Comparison of ENCODE assay signal across 18 cellular contexts in the genomic region with DNA sequence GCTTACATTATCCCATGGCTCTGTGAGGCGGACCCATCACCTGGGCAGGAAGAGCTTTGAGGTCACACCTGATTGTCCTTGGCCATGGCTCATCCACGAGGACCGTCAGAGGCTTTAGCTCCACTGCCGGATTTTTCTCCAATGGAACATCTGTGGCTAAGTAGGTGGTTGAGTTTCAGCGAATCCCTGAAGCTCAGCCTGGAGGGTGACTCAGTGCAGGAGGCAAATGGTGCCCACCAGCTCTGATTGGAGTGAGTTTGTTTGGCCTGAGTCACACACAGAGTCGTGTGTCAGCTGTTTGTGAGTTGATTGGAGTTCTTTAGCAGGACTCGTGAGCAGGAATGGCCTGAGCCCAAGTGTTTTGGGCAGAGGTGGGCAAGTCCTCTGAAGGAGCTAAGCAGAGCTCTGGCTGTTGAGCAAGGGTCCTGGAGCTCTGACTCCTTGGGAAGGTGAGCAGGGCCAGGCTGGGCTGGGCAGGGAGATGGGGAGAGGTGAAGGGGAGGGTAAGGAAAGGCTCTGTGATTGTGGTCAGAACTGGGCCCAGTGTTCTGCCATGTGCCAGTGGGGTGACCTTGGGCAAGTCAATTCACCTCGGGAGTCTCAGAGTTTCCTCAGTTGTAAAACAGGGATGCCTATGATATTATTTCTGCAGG. TPM values are rescaled to one million over a fixed set of nuclear protein-coding genes. Genes with fewer than 3 reads are reported as not detected.
DNase-seq lines count a peak whose midpoint lies in the region; ATAC-seq and TF ChIP-seq lines count a peak whose summit lies in the region.
"Had no signal": no experiment of that assay in that cellular context is flagged by ENCODE, and none has a peak within 500 bp of the region (broad histone marks: within the 10 kb centered on the region; RNA-seq: fewer than 3 reads in every experiment).

No MANE protein-coding gene starts in this region.

- no peak overlapping the region for H3K14ac ChIP-seq in mesenchymal stem cell (ENCODE audit: low read length in 2 of 2)

- peak overlapping the region; percentile 23 to 76 (median 68) for H3K4me3 Mint-ChIP-seq in brain
- H3K4me3 Mint-ChIP-seq in activated T-helper 2 cell treated with anti-CD3 and anti-CD28 coated beads, Interferon-gamma antibody, Interleukin-2, Interleukin-4, amounts not matched to agents 10 μg/mL and 5 μg/mL and 100 μg/mL, durations not matched to agents 14 hours and 24 hours and 36 hours (ENCODE audit: low read depth), result no peak overlapping the region
- H3K4me3 Mint-ChIP-seq: activated CD4-positive, alpha-beta T cell treated with anti-CD3 and anti-CD28 coated beads, Interleukin-2, amount 10 ng/mL, durations not matched to agents 24 days and 14 days; activated T-cell treated with anti-CD3 and anti-CD28 coated beads, Interleukin-2, amount 50 U/mL, for 72 hours; T-helper 17 cell had no signal

- no peaks in the 10 kb centered on the region for H3K36me3 Mint-ChIP-seq in brain
- H3K36me3 Mint-ChIP-seq in activated T-helper 2 cell treated with anti-CD3 and anti-CD28 coated beads, Interferon-gamma antibody, Interleukin-2, Interleukin-4, amounts not matched to agents 10 μg/mL and 5 μg/mL and 100 μg/mL, durations not matched to agents 14 hours and 24 hours and 36 hours (ENCODE audit: low read depth), result no peaks in the 10 kb centered on the region
- H3K36me3 Mint-ChIP-seq: neural progenitor cell had no signal

- H2AFZ ChIP-seq in mesenchymal stem cell (ENCODE audit: low read depth, low read length), result no peak overlapping the region
- H2AFZ ChIP-seq: neural progenitor cell had no signal

- H3K27ac Mint-ChIP-seq in brain, result peak overlapping the region in 1 of 5 experiments; percentile 67
- no peak overlapping the region for H3K27ac Mint-ChIP-seq in activated T-helper 2 cell treated with anti-CD3 and anti-CD28 coated beads, Interferon-gamma antibody, Interleukin-2, Interleukin-4, amounts not matched to agents 10 μg/mL and 5 μg/mL and 100 μg/mL, durations not matched to agents 14 hours and 24 hours and 36 hours
- H3K27ac Mint-ChIP-seq: activated CD4-positive, alpha-beta T cell treated with anti-CD3 and anti-CD28 coated beads, Interleukin-2, amount 10 ng/mL, durations not matched to agents 24 days and 14 days; activated T-cell treated with anti-CD3 and anti-CD28 coated beads, Interleukin-2, amount 50 U/mL, for 72 hours; neural progenitor cell; T-helper 17 cell had no signal

- peaks cover 52 to 70% of the 10 kb centered on the region in 2 experiments for H3K27me3 ChIP-seq in mesenchymal stem cell (ENCODE audit: control insufficient read depth in 1 of 2, insufficient read depth in 1 of 2, low read length in 2 of 2)
- H3K27me3 ChIP-seq in H7 (ENCODE audit: control insufficient read depth, insufficient read depth, low read length), result peaks cover 81% of the 10 kb centered on the region

- peaks cover 0 to 4% (median 2%) of the 10 kb centered on the region in 5 experiments for H3K9me3 Mint-ChIP-seq in brain
- H3K9me3 Mint-ChIP-seq in activated T-helper 2 cell treated with anti-CD3 and anti-CD28 coated beads, Interferon-gamma antibody, Interleukin-2, Interleukin-4, amounts not matched to agents 10 μg/mL and 5 μg/mL and 100 μg/mL, durations not matched to agents 14 hours and 24 hours and 36 hours, result no peaks in the 10 kb centered on the region
- H3K9me3 Mint-ChIP-seq: activated CD4-positive, alpha-beta T cell treated with anti-CD3 and anti-CD28 coated beads, Interleukin-2, amount 10 ng/mL, durations not matched to agents 24 days and 14 days; activated T-cell treated with anti-CD3 and anti-CD28 coated beads, Interleukin-2, amount 50 U/mL, for 72 hours had no signal

- no peaks in the 10 kb centered on the region for H3K9me3 ChIP-seq in mesenchymal stem cell (ENCODE audit: control insufficient read depth, low read length)
- H3K9me3 ChIP-seq: ascending aorta had no signal

- peaks cover 40% of the 10 kb centered on the region for H3K4me1 Mint-ChIP-seq in brain
- peaks cover 2% of the 10 kb centered on the region for H3K4me1 Mint-ChIP-seq in activated T-helper 2 cell treated with anti-CD3 and anti-CD28 coated beads, Interferon-gamma antibody, Interleukin-2, Interleukin-4, amounts not matched to agents 10 μg/mL and 5 μg/mL and 100 μg/mL, durations not matched to agents 14 hours and 24 hours and 36 hours (ENCODE audit: low read depth)

- H2BK120ac ChIP-seq in mesenchymal stem cell (ENCODE audit: low read depth, low read length), result no peak overlapping the region

- no peak overlapping the region for H3K23ac ChIP-seq in mesenchymal stem cell (ENCODE audit: low read length in 2 of 2)

- no peak overlapping the region for H3K18ac ChIP-seq in mesenchymal stem cell (ENCODE audit: low read depth in 1 of 2, low read length in 2 of 2)

- no peak overlapping the region for H2BK15ac ChIP-seq in mesenchymal stem cell (ENCODE audit: low read depth, poor library complexity, severe bottlenecking)

- no peak overlapping the region for H3K27ac ChIP-seq in mesenchymal stem cell (ENCODE audit: low read length, poor library complexity, severe bottlenecking)
- H3K27ac ChIP-seq: ascending aorta, C4-2B, neural progenitor cell, skin epidermis had no signal

- no peak overlapping the region for H2BK12ac ChIP-seq in mesenchymal stem cell (ENCODE audit: low read length in 2 of 2)

- no peaks in the 10 kb centered on the region for H3K79me1 ChIP-seq in mesenchymal stem cell (replicated peaks; ENCODE audit: low read length, poor library complexity, severe bottlenecking)

- H3K36me3 ChIP-seq in mesenchymal stem cell (ENCODE audit: control insufficient read depth in 1 of 2, insufficient read depth in 2 of 2, low read depth in 1 of 2, low read length in 2 of 2), result no peaks in the 10 kb centered on the region
- no peaks in the 10 kb centered on the region for H3K36me3 ChIP-seq in H7 (replicated peaks; ENCODE audit: control insufficient read depth, insufficient read depth, low read length)
- H3K36me3 ChIP-seq: ascending aorta, neural progenitor cell had no signal

- no peak overlapping the region for H2AK5ac ChIP-seq in mesenchymal stem cell (ENCODE audit: low read length, severe bottlenecking)

- H3K4me2 ChIP-seq in mesenchymal stem cell (ENCODE audit: low read length, poor library complexity, severe bottlenecking), result no peak overlapping the region
- H3K4me2 ChIP-seq: neural progenitor cell had no signal

- no peak overlapping the region for H4K8ac ChIP-seq in mesenchymal stem cell (ENCODE audit: low read length)

- intact Hi-C loops in activated T-helper 2 cell treated with anti-CD3 and anti-CD28 coated beads, Interferon-gamma antibody, Interleukin-2, Interleukin-4, amounts not matched to agents 10 μg/mL and 5 μg/mL and 100 μg/mL, durations not matched to agents 14 hours and 24 hours and 36 hours (cut with micrococcal nuclease), result no loop called here

- 55% methylated on average over 8 of the region's 8 CpGs for WGBS in mesenchymal stem cell

- H3K9ac ChIP-seq in mesenchymal stem cell (ENCODE audit: low read length), result no peak overlapping the region
- H3K9ac ChIP-seq: neural progenitor cell had no signal

- H3K4me3 ChIP-seq in mesenchymal stem cell (ENCODE audit: insufficient read depth in 1 of 2, low read depth in 1 of 2, low read length in 2 of 2), result no peak overlapping the region
- H3K4me3 ChIP-seq in H7 (ENCODE audit: insufficient read depth, low read depth, low read length), result no peak overlapping the region
- H3K4me3 ChIP-seq: ascending aorta, neural progenitor cell, skin epidermis had no signal

- no peak overlapping the region for H2BK5ac ChIP-seq in mesenchymal stem cell (ENCODE audit: low read depth, low read length, poor library complexity, severe bottlenecking)

- ATAC-seq in HG03097 (IDR thresholded peaks at IDR 0.05; ENCODE audit: low FRiP score, unreplicated experiment), result no peak
- ATAC-seq: activated T-cell treated with anti-CD3 and anti-CD28 coated beads, Interleukin-2, amount 50 U/mL, for 72 hours; left ventricle myocardium superior; T-helper 17 cell had no signal

- H3K4me1 ChIP-seq in mesenchymal stem cell (ENCODE audit: control insufficient read depth, insufficient read depth, low read depth, low read length), result peaks cover 11% of the 10 kb centered on the region

- no peak for TF ChIP-seq CTCF in brain (conservative IDR thresholded peaks at IDR 0.05)

- DNase-seq in Daoy (ENCODE audit: low read depth) (peak; percentile 92), LHCN-M2 (ENCODE audit: low read depth) (peak; percentile 75), mesenchymal stem cell (peak; percentile 6), H7 (no peak), DMS153 treated with DMSO at 0.1 percent for 48 hours (lab: John Stamatoyannopoulos, UW; ENCODE audit: unreplicated experiment) (no peak)
- no peak for DNase-seq in activated T-helper 2 cell treated with anti-CD3 and anti-CD28 coated beads, Interferon-gamma antibody, Interleukin-2, Interleukin-4, amounts not matched to agents 10 μg/mL and 5 μg/mL and 100 μg/mL, durations not matched to agents 14 hours and 24 hours and 36 hours (ENCODE audit: low spot score)
- DNase-seq: activated CD4-positive, alpha-beta T cell treated with anti-CD3 and anti-CD28 coated beads, Interleukin-2, amount 10 ng/mL, durations not matched to agents 24 days and 14 days; activated T-cell treated with anti-CD3 and anti-CD28 coated beads, Interleukin-2, amount 50 U/mL, for 72 hours; hippocampal formation; Kasumi-1; left ventricle myocardium superior; T-helper 17 cell had no signal

- H4K91ac ChIP-seq in mesenchymal stem cell (ENCODE audit: low read length), result no peak overlapping the region

- H3K4ac ChIP-seq in mesenchymal stem cell (ENCODE audit: low read depth in 1 of 2, low read length in 2 of 2), result no peak overlapping the region

- H3K27me3 Mint-ChIP-seq in brain, result peaks cover 71% of the 10 kb centered on the region
- H3K27me3 Mint-ChIP-seq in activated T-helper 2 cell treated with anti-CD3 and anti-CD28 coated beads, Interferon-gamma antibody, Interleukin-2, Interleukin-4, amounts not matched to agents 10 μg/mL and 5 μg/mL and 100 μg/mL, durations not matched to agents 14 hours and 24 hours and 36 hours (ENCODE audit: low read depth), result peaks cover 46% of the 10 kb centered on the region

RNA-seq across cellular contexts. Expression of a gene that starts 2.0 kb away (rescaled TPM):
- 0.46 and 0.60 TPM in 2 replicates for total RNA-seq in Daoy (2014; rRNA removed; shearing (Covaris generic))
- 0.23 and 0.38 TPM in 2 replicates for total RNA-seq in LHCN-M2 (2014; rRNA removed)
- polyA plus RNA-seq in LHCN-M2 (2012), result 0.17 TPM
- polyA plus RNA-seq in brain (ENCODE audit: insufficient read depth, low read depth, low replicate concordance), result 32.8 TPM
- 0.04 TPM for polyA plus RNA-seq in mesenchymal stem cell (2013, experiment 1 of 2)
- polyA plus RNA-seq in mesenchymal stem cell (2013, experiment 2 of 2), result 0.04 TPM
- total RNA-seq in H7 (2014; rRNA removed; shearing (Covaris generic)), result 0.17 and 0.22 TPM in 2 replicates
- total RNA-seq in activated T-helper 2 cell treated with anti-CD3 and anti-CD28 coated beads, Interferon-gamma antibody, Interleukin-2, Interleukin-4, amounts not matched to agents 10 μg/mL and 5 μg/mL and 100 μg/mL, durations not matched to agents 14 hours and 24 hours and 36 hours, result 0.41 and 0.46 TPM in 2 replicates
- total RNA-seq: left ventricle myocardium superior, T-helper 17 cell had no signal

RNA-seq across cellular contexts. Expression of a gene that starts 40.0 kb away (rescaled TPM):
- not detected in 2 replicates for total RNA-seq in Daoy (2014; rRNA removed; shearing (Covaris generic))
- not detected in 2 replicates for total RNA-seq in LHCN-M2 (2014; rRNA removed)
- polyA plus RNA-seq in LHCN-M2 (2012), result not detected
- 4.9 TPM for polyA plus RNA-seq in brain (ENCODE audit: insufficient read depth, low read depth, low replicate concordance)
- polyA plus RNA-seq in mesenchymal stem cell (2013, experiment 1 of 2), result not detected
- polyA plus RNA-seq in mesenchymal stem cell (2013, experiment 2 of 2), result not detected
- total RNA-seq in H7 (2014; rRNA removed; shearing (Covaris generic)), result not detected in 2 replicates
- total RNA-seq in activated T-helper 2 cell treated with anti-CD3 and anti-CD28 coated beads, Interferon-gamma antibody, Interleukin-2, Interleukin-4, amounts not matched to agents 10 μg/mL and 5 μg/mL and 100 μg/mL, durations not matched to agents 14 hours and 24 hours and 36 hours, result not detected in 2 replicates
- total RNA-seq: activated CD4-positive, alpha-beta T cell treated with anti-CD3 and anti-CD28 coated beads, Interleukin-2, amount 10 ng/mL, durations not matched to agents 24 days and 14 days; activated T-cell treated with anti-CD3 and anti-CD28 coated beads, Interleukin-2, amount 50 U/mL, for 72 hours; ascending aorta; left ventricle myocardium superior; T-helper 17 cell had no signal

RNA-seq across cellular contexts. Expression of a gene that starts 57.9 kb away (rescaled TPM):
- 5.1 and 5.5 TPM in 2 replicates for total RNA-seq in Daoy (2014; rRNA removed; shearing (Covaris generic))
- total RNA-seq in LHCN-M2 (2014; rRNA removed), result 0.46 and 0.51 TPM in 2 replicates
- 0.36 TPM for polyA plus RNA-seq in LHCN-M2 (2012)
- 7.4 TPM for polyA plus RNA-seq in brain (ENCODE audit: insufficient read depth, low read depth, low replicate concordance)
- 0.17 TPM for polyA plus RNA-seq in mesenchymal stem cell (2013, experiment 1 of 2)
- 0.23 TPM for polyA plus RNA-seq in mesenchymal stem cell (2013, experiment 2 of 2)
- 3.3 and 8.6 TPM in 2 replicates for total RNA-seq in H7 (2014; rRNA removed; shearing (Covaris generic))
- total RNA-seq in activated T-helper 2 cell treated with anti-CD3 and anti-CD28 coated beads, Interferon-gamma antibody, Interleukin-2, Interleukin-4, amounts not matched to agents 10 μg/mL and 5 μg/mL and 100 μg/mL, durations not matched to agents 14 hours and 24 hours and 36 hours, result 30.6 and 31.1 TPM in 2 replicates

Comparison
In these comparisons a context has a peak if more than half of its experiments do, and no peak if none do; other contexts are left out.
1. DNase-seq: peak in Daoy (single experiment), LHCN-M2 (single experiment) and mesenchymal stem cell (single experiment); none in H7 (single experiment), activated T-helper 2 cell treated with anti-CD3 and anti-CD28 coated beads, Interferon-gamma antibody, Interleukin-2, Interleukin-4, amounts not matched to agents 10 μg/mL and 5 μg/mL and 100 μg/mL, durations not matched to agents 14 hours and 24 hours and 36 hours (single experiment) and DMS153 treated with DMSO at 0.1 percent for 48 hours (single experiment).